ENCODE assay signal across 20 cellular contexts in genomic region chr9:70539007-70539406, GRCh38.
DNase-seq lines count a peak whose midpoint lies in the region; ATAC-seq and TF ChIP-seq lines count a peak whose summit lies in the region.
"Had no signal": no experiment of that assay in that cellular context is flagged by ENCODE, and none has a peak within 500 bp of the region (broad histone marks: within the 10 kb centered on the region; RNA-seq: fewer than 3 reads in every experiment).

No MANE protein-coding gene starts in this region.

- H3K27me3 Mint-ChIP-seq in mesothelial cell of epicardium (ENCODE audit: low read depth): no peaks in the 10 kb centered on the region
- H3K27me3 Mint-ChIP-seq in chondrocyte (ENCODE audit: low read depth): no peaks in the 10 kb centered on the region
- H3K27me3 Mint-ChIP-seq: CD4-positive, alpha-beta memory T cell had no signal

- intact Hi-C loops in left ventricle myocardium superior (cut with micrococcal nuclease): loop anchor here (10.0 kb wide), 1 partner anchor 184 kb away; no protein-coding TSS in a partner anchor
- intact Hi-C loops in Right ventricle myocardium inferior (cut with DNase I): no loop called here

- DNase-seq in left ventricle myocardium superior: no peak
- DNase-seq in Right ventricle myocardium inferior (ENCODE audit: missing footprints): no peak
- DNase-seq in NCI-H226: peak; percentile 18
- no peak for DNase-seq in mesothelial cell of epicardium (ENCODE audit: low spot score in 2 of 2, unreplicated experiment in 2 of 2)
- no peak for DNase-seq in chondrocyte (ENCODE audit: low spot score)
- no peak for DNase-seq in kidney glomerular epithelial cell (lab: John Stamatoyannopoulos, UW)
- DNase-seq: CD4-positive, alpha-beta memory T cell; DMS153; GM23248; KG1; NCI-H1105 treated with DMSO at 0.1 percent for 48 hours; NCI-H1694 treated with DMSO at 0.1 percent for 48 hours; NCI-H2107; NCI-H345; NCI-H526; PC-3; RPMI8226; SJCRH30 had no signal

- H3K4me1 Mint-ChIP-seq in mesothelial cell of epicardium (peaks cover 28% of the 10 kb centered on the region), chondrocyte (ENCODE audit: low read depth) (peaks cover 42% of the 10 kb centered on the region)
- H3K4me1 Mint-ChIP-seq: CD4-positive, alpha-beta memory T cell had no signal

- H3K9me3 Mint-ChIP-seq in mesothelial cell of epicardium: no peaks in the 10 kb centered on the region
- no peaks in the 10 kb centered on the region for H3K9me3 Mint-ChIP-seq in chondrocyte (ENCODE audit: low read depth)
- H3K9me3 Mint-ChIP-seq: CD4-positive, alpha-beta memory T cell had no signal

- H3K4me3 Mint-ChIP-seq in mesothelial cell of epicardium: no peak overlapping the region
- H3K4me3 Mint-ChIP-seq in chondrocyte (ENCODE audit: unreplicated experiment): no peak overlapping the region
- H3K4me3 Mint-ChIP-seq: CD4-positive, alpha-beta memory T cell had no signal

- H3K27ac Mint-ChIP-seq in mesothelial cell of epicardium (peak overlapping the region; percentile 3), chondrocyte (ENCODE audit: unreplicated experiment) (no peak overlapping the region)
- H3K27ac Mint-ChIP-seq: CD4-positive, alpha-beta memory T cell had no signal

- TF ChIP-seq CTCF in mesothelial cell of epicardium (IDR thresholded peaks at IDR 0.05; ENCODE audit: unreplicated experiment) (no peak), chondrocyte (IDR thresholded peaks at IDR 0.05) (no peak)

- peak; percentile 52 for ATAC-seq in left ventricle myocardium superior
- no peak for ATAC-seq in Right ventricle myocardium inferior
- ATAC-seq in GM21717 (IDR thresholded peaks at IDR 0.05; ENCODE audit: unreplicated experiment): no peak
- ATAC-seq: GM12878, PC-3 had no signal

- H3K36me3 Mint-ChIP-seq in mesothelial cell of epicardium: no peaks in the 10 kb centered on the region
- no peaks in the 10 kb centered on the region for H3K36me3 Mint-ChIP-seq in chondrocyte (ENCODE audit: low read depth)
